ENCODE assay signal across 16 cellular contexts in genomic region chr14:68402525-68403101, GRCh38.
DNase-seq lines count a peak whose midpoint lies in the region; ATAC-seq and TF ChIP-seq lines count a peak whose summit lies in the region.
"Had no signal": no experiment of that assay in that cellular context is flagged by ENCODE, and none has a peak within 500 bp of the region (broad histone marks: within the 10 kb centered on the region; RNA-seq: fewer than 3 reads in every experiment).

No MANE protein-coding gene starts in this region.

- TF ChIP-seq CTCF in heart left ventricle (IDR thresholded peaks at IDR 0.05) (no peak), right atrium auricular region (IDR thresholded peaks at IDR 0.05) (no peak), activated B cell treated with CpG ODN at 0.5 μM for 24 hours (IDR thresholded peaks at IDR 0.05) (no peak), parathyroid adenoma (IDR thresholded peaks at IDR 0.05) (no peak), foreskin fibroblast (IDR thresholded peaks at IDR 0.05; ENCODE audit: low read depth, low read length) (no peak)

- POLR2A ChIA-PET in activated B cell treated with CpG ODN at 0.5 μM for 24 hours (lab: Charles Lee), result interaction anchor here (0.6 to 16.7 kb wide), 33 partner anchors 8 to 413 kb away, joined by 3 to 350 read pairs (median 13); partner anchors contain the start of gene ZFP36L1

- H3K27ac Mint-ChIP-seq in activated B cell treated with CpG ODN at 0.5 μM for 24 hours, result peak overlapping the region; percentile 92
- H3K27ac Mint-ChIP-seq: activated naive CD8-positive, alpha-beta T cell treated with anti-CD3 and anti-CD28 coated beads, Interleukin-2, amount 10 ng/mL, durations not matched to agents 7 days and 5 days had no signal

- no peaks in the 10 kb centered on the region for H3K79me2 ChIP-seq in parathyroid adenoma

- CTCF ChIA-PET in activated B cell treated with CpG ODN at 0.5 μM for 24 hours (lab: Charles Lee), result interaction anchor here (0.9 to 2.6 kb wide), 11 partner anchors 32 to 413 kb away, joined by 3 to 10 read pairs (median 4); no protein-coding TSS in a partner anchor

- H2AFZ ChIP-seq in parathyroid adenoma, result no peak overlapping the region

- intact Hi-C loops in heart left ventricle (cut with DNase I) (loop anchor here in 3 of 10 donors (5.0 to 10.0 kb wide), 3 partner anchors 110 to 148 kb away; no protein-coding TSS in a partner anchor), activated B cell treated with CpG ODN at 0.5 μM for 24 hours (cut with micrococcal nuclease) (loop anchor here (1.0 to 10.0 kb wide), 9 partner anchors 32 to 458 kb away; no protein-coding TSS in a partner anchor), aorta (cut with DNase I) (no loop called here)

- H3K4me2 ChIP-seq in parathyroid adenoma (ENCODE audit: low read length), result peak overlapping the region; percentile 17

- H3K36me3 ChIP-seq in heart left ventricle (no peaks in the 10 kb centered on the region), right atrium auricular region (no peaks in the 10 kb centered on the region), parathyroid adenoma (ENCODE audit: control insufficient read depth, insufficient read depth, low read length) (no peaks in the 10 kb centered on the region), aorta (ENCODE audit: control insufficient read depth in 1 of 2, insufficient read depth in 2 of 2, low read length in 1 of 2) (no peaks in the 10 kb centered on the region)
- H3K36me3 ChIP-seq: tibial nerve had no signal

- no peaks in the 10 kb centered on the region for H3K27me3 Mint-ChIP-seq in activated B cell treated with CpG ODN at 0.5 μM for 24 hours
- H3K27me3 Mint-ChIP-seq: activated naive CD8-positive, alpha-beta T cell treated with anti-CD3 and anti-CD28 coated beads, Interleukin-2, amount 10 ng/mL, durations not matched to agents 7 days and 5 days had no signal

- peaks cover 8% of the 10 kb centered on the region for H3K36me3 Mint-ChIP-seq in activated B cell treated with CpG ODN at 0.5 μM for 24 hours (ENCODE audit: low read depth)

- no peak overlapping the region for H3K9ac ChIP-seq in parathyroid adenoma

- H3K4me1 ChIP-seq in heart left ventricle, result peaks cover 6 to 72% (median 37%) of the 10 kb centered on the region in 12 donors
- H3K4me1 ChIP-seq in right atrium auricular region, result peaks cover 0 to 51% of the 10 kb centered on the region in 2 donors
- peaks cover 28% of the 10 kb centered on the region for H3K4me1 ChIP-seq in parathyroid adenoma
- peaks cover 3 to 15% of the 10 kb centered on the region in 2 donors for H3K4me1 ChIP-seq in aorta (ENCODE audit: control insufficient read depth in 1 of 2, insufficient read depth in 2 of 2, low read length in 2 of 2)

- H3K9me3 ChIP-seq in heart left ventricle (no peaks in the 10 kb centered on the region), right atrium auricular region (no peaks in the 10 kb centered on the region), parathyroid adenoma (ENCODE audit: control insufficient read depth, low read length) (no peaks in the 10 kb centered on the region), aorta (ENCODE audit: control insufficient read depth, low read length) (no peaks in the 10 kb centered on the region)
- H3K9me3 ChIP-seq: tibial nerve had no signal

- ATAC-seq in heart left ventricle (peak in 2 of 4 donors; percentile 10 to 27), activated B cell treated with CpG ODN at 0.5 μM for 24 hours (ENCODE audit: low read depth) (peak; percentile 11), aorta (ENCODE audit: low FRiP score) (no peak)
- ATAC-seq: SK-N-SH treated with all-trans-retinoic acid at 6 μM for 48 hours had no signal

- no peak for TF ChIP-seq POLR2A in heart left ventricle (IDR thresholded peaks at IDR 0.05)

- H3K9me3 Mint-ChIP-seq in activated B cell treated with CpG ODN at 0.5 μM for 24 hours, result no peaks in the 10 kb centered on the region
- H3K9me3 Mint-ChIP-seq: activated naive CD8-positive, alpha-beta T cell treated with anti-CD3 and anti-CD28 coated beads, Interleukin-2, amount 10 ng/mL, durations not matched to agents 7 days and 5 days had no signal

- no peak for DNase-seq in heart left ventricle
- no peak for DNase-seq in right atrium auricular region (ENCODE audit: low spot score)
- DNase-seq in activated B cell treated with CpG ODN at 0.5 μM for 24 hours, result no peak
- no peak for DNase-seq in aorta
- no peak for DNase-seq in foreskin fibroblast
- DNase-seq in substantia nigra (lab: John Stamatoyannopoulos, UW), result no peak
- DNase-seq in germinal center (ENCODE audit: low spot score), result no peak
- DNase-seq: activated CD8-positive, alpha-beta memory T cell treated with anti-CD3 and anti-CD28 coated beads, Interleukin-2, amount 50 U/mL, for 48 hours; activated naive CD8-positive, alpha-beta T cell treated with anti-CD3 and anti-CD28 coated beads, Interleukin-2, amount 10 ng/mL, durations not matched to agents 7 days and 5 days; COR-L47; GDM1; NCI-H1105; stimulated activated CD4-positive, alpha-beta T cell treated with anti-CD3 and anti-CD28 coated beads, Interleukin-15, amount 100 ng/mL, for 24 hours had no signal

- H3K27ac ChIP-seq in heart left ventricle (peak overlapping the region in 7 of 12 donors; percentile 1 to 63 (median 33)), right atrium auricular region (no peak overlapping the region), parathyroid adenoma (no peak overlapping the region), aorta (ENCODE audit: low read depth in 1 of 2, low read length in 2 of 2) (peak overlapping the region; percentile 28 to 76), substantia nigra (ENCODE audit: low read depth, low read length, poor library complexity, severe bottlenecking) (no peak overlapping the region)

- 53 to 60% (median 56%) methylated on average over 7 of the region's 7 CpGs for WGBS in heart left ventricle, 4 donors
- 50 to 55% methylated on average over 7 of the region's 7 CpGs for WGBS in aorta, 2 donors

- H3K4me3 Mint-ChIP-seq in activated B cell treated with CpG ODN at 0.5 μM for 24 hours, result peak overlapping the region; percentile 72
- H3K4me3 Mint-ChIP-seq: activated naive CD8-positive, alpha-beta T cell treated with anti-CD3 and anti-CD28 coated beads, Interleukin-2, amount 10 ng/mL, durations not matched to agents 7 days and 5 days had no signal

- peaks cover 89% of the 10 kb centered on the region for H3K4me1 Mint-ChIP-seq in activated B cell treated with CpG ODN at 0.5 μM for 24 hours

- H3K4me3 ChIP-seq in heart left ventricle (no peak overlapping the region), right atrium auricular region (no peak overlapping the region), parathyroid adenoma (ENCODE audit: low read depth, low read length) (no peak overlapping the region), aorta (ENCODE audit: low read length in 2 of 2) (no peak overlapping the region), foreskin fibroblast (ENCODE audit: low read depth in 1 of 2, low read length in 2 of 2) (no peak overlapping the region)
- H3K4me3 ChIP-seq: tibial nerve had no signal

- no peaks in the 10 kb centered on the region for H3K27me3 ChIP-seq in heart left ventricle
- H3K27me3 ChIP-seq in right atrium auricular region, result no peaks in the 10 kb centered on the region
- no peaks in the 10 kb centered on the region for H3K27me3 ChIP-seq in parathyroid adenoma (ENCODE audit: control insufficient read depth, insufficient read depth, low read length)
- H3K27me3 ChIP-seq in aorta (ENCODE audit: control insufficient read depth in 1 of 2, insufficient read depth in 2 of 2, low read length in 1 of 2), result no peaks in the 10 kb centered on the region
- H3K27me3 ChIP-seq: tibial nerve had no signal

Comparison
In these comparisons a context has a peak if more than half of its experiments do, and no peak if none do; other contexts are left out.
1. H3K27ac ChIP-seq: peak in heart left ventricle (7 of 12) and aorta (2 of 2); none in right atrium auricular region (0 of 2), parathyroid adenoma (single experiment) and substantia nigra (single experiment).